Comparison of ENCODE assay signal across 1 cellular context in the genomic region with DNA sequence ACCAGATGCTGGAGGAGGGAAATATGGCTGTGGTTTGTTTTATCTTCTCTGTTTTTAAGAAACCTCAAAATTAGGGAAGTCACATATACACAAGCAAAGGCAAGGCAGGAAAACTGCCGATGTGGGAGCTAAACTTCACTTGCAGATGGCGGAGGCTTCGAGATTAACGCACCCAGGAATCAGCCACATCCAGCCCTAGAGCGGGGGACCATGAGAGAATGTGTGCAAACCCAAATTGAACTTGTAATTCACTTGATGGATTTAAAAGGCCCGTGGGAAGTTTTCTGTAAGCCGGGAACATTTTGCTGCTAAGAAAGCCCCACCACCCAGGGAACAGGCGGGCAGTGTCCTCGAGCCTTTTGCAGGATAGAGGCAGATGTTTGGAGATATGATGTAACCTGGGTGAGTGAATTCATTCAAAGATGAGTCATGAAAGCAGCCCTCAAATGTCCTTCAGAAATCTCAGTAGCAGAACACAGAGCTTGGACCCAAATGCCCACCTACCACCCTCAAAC.
TF ChIP-seq lines count a peak whose summit lies in the region.

No MANE protein-coding gene starts in this region.

TF ChIP-seq in K562, 482 proteins besides CTCF, POLR2A, EP300 and RAD21 (continued from another document):
- peak; percentile 32; the same call in 1 of the 2 replicates for TF ChIP-seq SMARCA4 (IDR thresholded peaks at IDR 0.05)
- TF ChIP-seq LCOR (CRISPR knock-in tag; IDR thresholded peaks at IDR 0.05): peak; percentile 73; the same call in 1 of the 2 replicates
- TF ChIP-seq ZNF436 (CRISPR knock-in tag; IDR thresholded peaks at IDR 0.05): no peak
- no peak for TF ChIP-seq SRSF1 (IDR thresholded peaks at IDR 0.05; ENCODE audit: low read depth, low read length)
- peak; percentile 67 for TF ChIP-seq JUN (IDR thresholded peaks at IDR 0.05; ENCODE audit: borderline replicate concordance, low read depth, low read length)
- no peak for TF ChIP-seq JUN (CRISPR knock-in tag; IDR thresholded peaks at IDR 0.05; ENCODE audit: borderline replicate concordance)
- peak; percentile 86 for TF ChIP-seq FOSL1 (tag; conservative IDR thresholded peaks at IDR 0.05)
- TF ChIP-seq ETV5 (CRISPR knock-in tag; IDR thresholded peaks at IDR 0.05; ENCODE audit: low read depth): no peak
- TF ChIP-seq ZNF766 (CRISPR knock-in tag; conservative IDR thresholded peaks at IDR 0.05): peak; percentile 99
- 0 out of 2 replicates have a peak, but pooled peaks have one; percentile 12 for TF ChIP-seq ZNF431 (CRISPR knock-in tag; IDR thresholded peaks at IDR 0.05)
- TF ChIP-seq, protein P1, sequence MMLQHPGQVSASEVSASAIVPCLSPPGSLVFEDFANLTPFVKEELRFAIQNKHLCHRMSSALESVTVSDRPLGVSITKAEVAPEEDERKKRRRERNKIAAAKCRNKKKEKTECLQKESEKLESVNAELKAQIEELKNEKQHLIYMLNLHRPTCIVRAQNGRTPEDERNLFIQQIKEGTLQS (IDR thresholded peaks at IDR 0.05): peak; percentile 93
- TF ChIP-seq, protein P1 (CRISPR knock-in tag; conservative IDR thresholded peaks at IDR 0.05): no peak
